Comparison of ENCODE assay signal across 35 cellular contexts in the genomic region with DNA sequence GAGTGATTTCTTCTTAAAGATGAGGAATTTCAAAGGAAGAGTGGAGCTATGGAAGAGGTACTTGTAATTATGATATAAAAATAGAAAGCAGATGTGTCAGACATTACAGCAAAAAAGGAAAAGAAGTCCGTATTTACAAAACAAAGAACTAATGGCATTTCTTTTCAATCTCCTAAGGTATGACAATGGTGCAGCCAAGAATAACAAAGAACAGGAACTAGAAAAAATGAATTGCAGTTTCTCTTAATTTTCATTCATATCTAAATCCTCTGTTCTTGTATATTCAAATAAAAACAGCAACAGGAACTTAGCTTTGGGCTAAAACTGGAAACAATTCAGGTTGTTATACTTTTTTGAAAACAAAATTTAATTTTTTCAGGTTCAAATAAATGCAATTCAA.
"Had no signal": no experiment of that assay in that cellular context is flagged by ENCODE, and none has a peak within 500 bp of the region (broad histone marks: within the 10 kb centered on the region; RNA-seq: fewer than 3 reads in every experiment).

No MANE protein-coding gene starts in this region.

- H3K36me3 ChIP-seq: ascending aorta, cardiac muscle cell, MG63 had no signal

- H3K4me3 ChIP-seq: ascending aorta, cardiac muscle cell, MG63, PC-9 had no signal

- H3K27ac Mint-ChIP-seq: activated CD4-positive, alpha-beta memory T cell treated with anti-CD3 and anti-CD28 coated beads, Interleukin-2, amount 10 ng/mL, durations not matched to agents 7 days and 5 days; activated CD8-positive, alpha-beta memory T cell treated with anti-CD3 and anti-CD28 coated beads, Interleukin-2, amount 10 ng/mL, durations not matched to agents 7 days and 5 days; activated naive CD8-positive, alpha-beta T cell treated with anti-CD3 and anti-CD28 coated beads for 36 hours had no signal

- H3K4me2 ChIP-seq: PC-9 had no signal

- H3K27me3 ChIP-seq: ascending aorta, cardiac muscle cell, MG63 had no signal

- H2AFZ ChIP-seq: PC-9 had no signal

- H3K9me3 ChIP-seq: ascending aorta had no signal

- H3K27ac ChIP-seq: ascending aorta, cardiac muscle cell, PC-9, VCaP had no signal

- H3K9me3 Mint-ChIP-seq: activated CD4-positive, alpha-beta memory T cell treated with anti-CD3 and anti-CD28 coated beads, Interleukin-2, amount 10 ng/mL, durations not matched to agents 7 days and 5 days; central memory CD8-positive, alpha-beta T cell had no signal

- H3K4me3 Mint-ChIP-seq: activated CD4-positive, alpha-beta memory T cell treated with anti-CD3 and anti-CD28 coated beads, Interleukin-2, amount 10 ng/mL, durations not matched to agents 7 days and 5 days; activated CD8-positive, alpha-beta memory T cell treated with anti-CD3 and anti-CD28 coated beads, Interleukin-2, amount 10 ng/mL, durations not matched to agents 7 days and 5 days; activated naive CD8-positive, alpha-beta T cell treated with anti-CD3 and anti-CD28 coated beads for 36 hours; central memory CD8-positive, alpha-beta T cell had no signal

- ATAC-seq: activated CD8-positive, alpha-beta memory T cell treated with anti-CD3 and anti-CD28 coated beads, Interleukin-2, amount 10 ng/mL, durations not matched to agents 7 days and 5 days had no signal

- H3K4me1 ChIP-seq: ascending aorta had no signal

- DNase-seq: activated CD4-positive, alpha-beta memory T cell treated with anti-CD3 and anti-CD28 coated beads, Interleukin-2, amount 10 ng/mL, durations not matched to agents 7 days and 5 days; activated CD4-positive, alpha-beta T cell treated with anti-CD3 and anti-CD28 coated beads for 1 hour; activated CD4-positive, alpha-beta T cell treated with anti-CD3 and anti-CD28 coated beads for 48 hours; activated CD4-positive, CD25-positive, alpha-beta regulatory T cell; activated CD8-positive, alpha-beta memory T cell treated with anti-CD3 and anti-CD28 coated beads for 24 hours; activated CD8-positive, alpha-beta memory T cell treated with anti-CD3 and anti-CD28 coated beads, Interleukin-2, amount 10 ng/mL, durations not matched to agents 7 days and 5 days; activated CD8-positive, alpha-beta memory T cell treated with anti-CD3 and anti-CD28 coated beads, Interleukin-2, amount 50 U/mL, for 48 hours; activated effector memory CD4-positive, alpha-beta T cell treated with Interleukin-2 at 50 U/mL for 16 hours; activated naive CD4-positive, alpha-beta T cell treated with anti-CD3 and anti-CD28 coated beads, Interleukin-2, amount 50 U/mL, for 16 hours; activated naive CD8-positive, alpha-beta T cell treated with anti-CD3 and anti-CD28 coated beads for 36 hours; activated T-cell treated with anti-CD3 and anti-CD28 coated beads, Interleukin-2, amount 50 U/mL, for 48 hours; amniotic stem cell; Kasumi-1; MG63; NCI-H1048; NCI-H1105 treated with DMSO at 0.1 percent for 48 hours; NCI-H1436 treated with DMSO at 0.1 percent for 48 hours; NCI-H1694 treated with DMSO at 0.1 percent for 48 hours; NCI-H2029 treated with DMSO at 0.1 percent for 48 hours; NCI-H2107; NCI-H2171; NCI-H510A; NCI-H526; NCI-H748 treated with DMSO at 0.1 percent for 48 hours; NK-92 treated with Interleukin-12 subunit alpha and Interleukin-12 subunit beta, amount 100 ng/mL, for 24 hours; PC-9; Right ventricle myocardium superior; SW 1271; T-helper 1 cell; T-helper 2 cell; T-helper 9 cell had no signal
